ENCODE assay signal across 28 cellular contexts in the genomic region with DNA sequence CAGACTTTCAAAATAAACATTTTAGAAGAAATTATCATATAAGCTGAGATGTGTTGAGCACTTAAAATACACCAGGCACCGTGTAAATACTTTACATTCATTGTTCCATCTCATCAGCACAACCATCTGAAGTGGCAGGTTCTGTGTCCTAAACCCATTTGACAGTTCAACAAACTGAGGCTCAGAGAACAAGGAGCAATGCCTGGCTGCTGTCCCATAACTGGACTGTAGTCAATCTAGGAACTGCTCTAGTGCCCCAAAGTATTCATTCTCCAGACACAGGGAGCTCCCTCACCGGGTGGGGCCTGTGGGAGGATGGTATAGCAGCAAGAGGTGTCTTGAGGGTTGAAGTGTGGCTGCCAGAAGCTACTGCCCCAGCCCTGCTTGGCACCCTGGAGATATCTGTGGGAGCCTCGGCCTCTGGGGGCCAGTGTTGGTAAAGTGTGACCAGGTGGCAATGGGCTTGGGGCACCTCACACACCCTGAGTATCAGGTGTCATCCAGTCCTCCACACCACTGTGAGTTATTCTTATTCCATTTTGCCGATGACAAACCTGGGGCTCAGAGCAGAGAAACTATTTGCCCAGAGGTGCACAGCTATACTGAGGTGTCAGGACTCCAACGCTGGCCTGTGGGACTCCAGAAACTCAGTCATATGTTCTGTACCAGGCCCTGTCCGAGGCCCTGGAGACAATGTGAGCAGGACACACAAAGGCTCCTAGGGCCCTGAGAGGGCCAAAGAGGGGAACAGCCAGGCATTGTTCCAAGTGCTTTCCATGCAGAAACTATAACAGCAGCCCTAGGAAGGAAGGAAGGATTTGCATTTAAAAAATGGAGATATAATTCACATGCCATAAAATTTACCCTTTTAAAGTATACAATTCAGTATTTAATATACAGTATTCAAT. TPM values are rescaled to one million over a fixed set of nuclear protein-coding genes. Genes with fewer than 3 reads are reported as not detected.
DNase-seq lines count a peak whose midpoint lies in the region; ATAC-seq and TF ChIP-seq lines count a peak whose summit lies in the region.
"Had no signal": no experiment of that assay in that cellular context is flagged by ENCODE, and none has a peak within 500 bp of the region (broad histone marks: within the 10 kb centered on the region; RNA-seq: fewer than 3 reads in every experiment).

No MANE protein-coding gene starts in this region.

- H4K20me1 ChIP-seq in osteoblast (ENCODE audit: insufficient read depth, low read length): no peaks in the 10 kb centered on the region

- H3K27ac ChIP-seq in osteoblast (ENCODE audit: low read depth, low read length): no peak overlapping the region
- no peak overlapping the region for H3K27ac ChIP-seq in caudate nucleus (ENCODE audit: low read depth, low read length)
- H3K27ac ChIP-seq: esophagus muscularis mucosa, ovary, Peyer's patch, upper lobe of left lung had no signal

- no peak overlapping the region for H2AFZ ChIP-seq in osteoblast (ENCODE audit: low read length)

- no peak overlapping the region for H3K4me3 ChIP-seq in osteoblast (ENCODE audit: insufficient read depth, low read length)
- H3K4me3 ChIP-seq: esophagus muscularis mucosa, heart right ventricle, ovary, Peyer's patch, suprapubic skin, upper lobe of left lung had no signal

- peak overlapping the region; percentile 4 for H3K27ac Mint-ChIP-seq in activated naive CD8-positive, alpha-beta T cell treated with anti-CD3 and anti-CD28 coated beads for 36 hours
- H3K27ac Mint-ChIP-seq in activated naive CD8-positive, alpha-beta T cell treated with anti-CD3 and anti-CD28 coated beads, Interleukin-2, amount 50 U/mL, for 24 hours: no peak overlapping the region
- H3K27ac Mint-ChIP-seq in effector memory CD8-positive, alpha-beta T cell: peak overlapping the region; percentile 71 to 94
- H3K27ac Mint-ChIP-seq: activated CD4-positive, alpha-beta T cell treated with anti-CD3 and anti-CD28 coated beads for 36 hours; stimulated activated naive B cell treated with anti-CD40 and anti-IgM and Interleukin-4, amounts not matched to agents 10 μg/mL and 1 μg/mL and 100 μg/mL, for 72 hours had no signal

- peaks cover 6% of the 10 kb centered on the region for H3K4me1 ChIP-seq in osteoblast (ENCODE audit: insufficient read depth, low read length)

- H3K4me1 Mint-ChIP-seq in activated naive CD8-positive, alpha-beta T cell treated with anti-CD3 and anti-CD28 coated beads for 36 hours: peaks cover 12% of the 10 kb centered on the region
- H3K4me1 Mint-ChIP-seq in activated naive CD8-positive, alpha-beta T cell treated with anti-CD3 and anti-CD28 coated beads, Interleukin-2, amount 50 U/mL, for 24 hours: peaks cover 14% of the 10 kb centered on the region
- peaks cover 21 to 35% of the 10 kb centered on the region in 2 donors for H3K4me1 Mint-ChIP-seq in effector memory CD8-positive, alpha-beta T cell (ENCODE audit: low read depth in 2 of 2)

- TF ChIP-seq RAD21 in Ishikawa (IDR thresholded peaks at IDR 0.05; ENCODE audit: low read depth): no peak

- H3K4me3 Mint-ChIP-seq in activated naive CD8-positive, alpha-beta T cell treated with anti-CD3 and anti-CD28 coated beads for 36 hours: no peak overlapping the region
- no peak overlapping the region for H3K4me3 Mint-ChIP-seq in activated naive CD8-positive, alpha-beta T cell treated with anti-CD3 and anti-CD28 coated beads, Interleukin-2, amount 50 U/mL, for 24 hours
- no peak overlapping the region for H3K4me3 Mint-ChIP-seq in effector memory CD8-positive, alpha-beta T cell
- H3K4me3 Mint-ChIP-seq: activated CD4-positive, alpha-beta T cell treated with anti-CD3 and anti-CD28 coated beads for 36 hours; activated T-cell treated with anti-CD3 and anti-CD28 coated beads, Interleukin-2, amount 50 U/mL, for 4 hours; central memory CD8-positive, alpha-beta T cell; nephron progenitor cell; stimulated activated naive B cell treated with anti-CD40 and anti-IgM and Interleukin-4, amounts not matched to agents 10 μg/mL and 1 μg/mL and 100 μg/mL, for 72 hours; T-helper 2 cell treated with Interferon-gamma antibody and Interleukin-4, amounts not matched to agents 5 μg/mL and 100 μg/mL, for 36 hours had no signal

- H3K27me3 Mint-ChIP-seq in activated naive CD8-positive, alpha-beta T cell treated with anti-CD3 and anti-CD28 coated beads for 36 hours: no peaks in the 10 kb centered on the region
- H3K27me3 Mint-ChIP-seq in activated naive CD8-positive, alpha-beta T cell treated with anti-CD3 and anti-CD28 coated beads, Interleukin-2, amount 50 U/mL, for 24 hours: no peaks in the 10 kb centered on the region
- no peaks in the 10 kb centered on the region for H3K27me3 Mint-ChIP-seq in effector memory CD8-positive, alpha-beta T cell
- H3K27me3 Mint-ChIP-seq: activated CD4-positive, alpha-beta T cell treated with anti-CD3 and anti-CD28 coated beads for 36 hours; central memory CD8-positive, alpha-beta T cell; stimulated activated naive B cell treated with anti-CD40 and anti-IgM and Interleukin-4, amounts not matched to agents 10 μg/mL and 1 μg/mL and 100 μg/mL, for 72 hours had no signal

- H3K27me3 ChIP-seq in osteoblast (ENCODE audit: insufficient read depth, low read length): no peaks in the 10 kb centered on the region
- H3K27me3 ChIP-seq: BE2C, esophagus muscularis mucosa, heart right ventricle, ovary, Peyer's patch, suprapubic skin, upper lobe of left lung had no signal

- DNase-seq in activated naive CD8-positive, alpha-beta T cell treated with anti-CD3 and anti-CD28 coated beads for 36 hours: no peak
- DNase-seq in activated naive CD8-positive, alpha-beta T cell treated with anti-CD3 and anti-CD28 coated beads, Interleukin-2, amount 50 U/mL, for 24 hours: no peak
- DNase-seq in effector memory CD8-positive, alpha-beta T cell: no peak
- DNase-seq in osteoblast (ENCODE audit: insufficient read length, low spot score, missing footprints) (peak; percentile 76), caudate nucleus (lab: John Stamatoyannopoulos, UW) (no peak)
- DNase-seq: activated CD4-positive, alpha-beta T cell treated with anti-CD3 and anti-CD28 coated beads for 36 hours; activated naive CD4-positive, alpha-beta T cell; activated T-cell treated with anti-CD3 and anti-CD28 coated beads, Interleukin-2, amount 50 U/mL, for 4 hours; BE2C; DMS79; foreskin fibroblast; heart right ventricle; NCI-H1105; NCI-H187 treated with DMSO at 0.1 percent for 48 hours; NCI-H524 treated with DMSO at 0.1 percent for 48 hours; nephron progenitor cell; ovary; Peyer's patch; SHP77 treated with DMSO at 0.1 percent for 48 hours; stimulated activated naive B cell treated with anti-CD40 and anti-IgM and Interleukin-4, amounts not matched to agents 10 μg/mL and 1 μg/mL and 100 μg/mL, for 72 hours; upper lobe of left lung had no signal

- no peak for ATAC-seq in activated naive CD8-positive, alpha-beta T cell treated with anti-CD3 and anti-CD28 coated beads, Interleukin-2, amount 50 U/mL, for 24 hours
- ATAC-seq in effector memory CD8-positive, alpha-beta T cell (replicated peaks): no peak
- ATAC-seq in GM19452 (IDR thresholded peaks at IDR 0.05; ENCODE audit: unreplicated experiment): no peak
- ATAC-seq in HG03159 (IDR thresholded peaks at IDR 0.05; ENCODE audit: unreplicated experiment): no peak
- ATAC-seq: activated CD4-positive, alpha-beta T cell treated with anti-CD3 and anti-CD28 coated beads for 36 hours; activated T-cell treated with anti-CD3 and anti-CD28 coated beads, Interleukin-2, amount 50 U/mL, for 4 hours; heart right ventricle; stimulated activated naive B cell treated with anti-CD40 and anti-IgM and Interleukin-4, amounts not matched to agents 10 μg/mL and 1 μg/mL and 100 μg/mL, for 72 hours had no signal

- TF ChIP-seq CTCF in osteoblast (IDR thresholded peaks at IDR 0.05; ENCODE audit: extremely low read depth, low read depth, low read length): no peak

- H3K36me3 Mint-ChIP-seq in activated naive CD8-positive, alpha-beta T cell treated with anti-CD3 and anti-CD28 coated beads for 36 hours: no peaks in the 10 kb centered on the region
- H3K36me3 Mint-ChIP-seq in activated naive CD8-positive, alpha-beta T cell treated with anti-CD3 and anti-CD28 coated beads, Interleukin-2, amount 50 U/mL, for 24 hours (ENCODE audit: low read depth): no peaks in the 10 kb centered on the region
- H3K36me3 Mint-ChIP-seq in effector memory CD8-positive, alpha-beta T cell (ENCODE audit: insufficient read depth): peaks cover 7% of the 10 kb centered on the region
- H3K36me3 Mint-ChIP-seq: stimulated activated naive B cell treated with anti-CD40 and anti-IgM and Interleukin-4, amounts not matched to agents 10 μg/mL and 1 μg/mL and 100 μg/mL, for 72 hours had no signal

- no peaks in the 10 kb centered on the region for H3K36me3 ChIP-seq in osteoblast (ENCODE audit: insufficient read depth, low read length)
- H3K36me3 ChIP-seq: BE2C, esophagus muscularis mucosa, heart right ventricle, ovary, Peyer's patch, suprapubic skin, upper lobe of left lung had no signal

- H3K9me3 ChIP-seq in osteoblast (ENCODE audit: low read depth, low read length): no peaks in the 10 kb centered on the region
- H3K9me3 ChIP-seq: BE2C, esophagus muscularis mucosa, heart right ventricle, ovary, Peyer's patch, suprapubic skin, upper lobe of left lung had no signal

- no peaks in the 10 kb centered on the region for H3K9me3 Mint-ChIP-seq in activated naive CD8-positive, alpha-beta T cell treated with anti-CD3 and anti-CD28 coated beads for 36 hours
- H3K9me3 Mint-ChIP-seq in activated naive CD8-positive, alpha-beta T cell treated with anti-CD3 and anti-CD28 coated beads, Interleukin-2, amount 50 U/mL, for 24 hours: no peaks in the 10 kb centered on the region
- no peaks in the 10 kb centered on the region for H3K9me3 Mint-ChIP-seq in effector memory CD8-positive, alpha-beta T cell
- H3K9me3 Mint-ChIP-seq: activated T-cell treated with anti-CD3 and anti-CD28 coated beads, Interleukin-2, amount 50 U/mL, for 4 hours; central memory CD8-positive, alpha-beta T cell; nephron progenitor cell; stimulated activated naive B cell treated with anti-CD40 and anti-IgM and Interleukin-4, amounts not matched to agents 10 μg/mL and 1 μg/mL and 100 μg/mL, for 72 hours; T-helper 2 cell treated with Interferon-gamma antibody and Interleukin-4, amounts not matched to agents 5 μg/mL and 100 μg/mL, for 36 hours had no signal

- H3K79me2 ChIP-seq in osteoblast (ENCODE audit: insufficient read depth, low read length): no peaks in the 10 kb centered on the region

- H3K4me2 ChIP-seq in osteoblast (ENCODE audit: insufficient read depth, low read length): no peak overlapping the region

- 0 out of 2 replicates have a peak, but pooled peaks have one; percentile 10 for TF ChIP-seq EP300 in Ishikawa (IDR thresholded peaks at IDR 0.05; ENCODE audit: borderline replicate concordance)

TF ChIP-seq in Ishikawa, 13 proteins besides CTCF, POLR2A, EP300 and RAD21 (continues in another document):
- TF ChIP-seq ZBTB7A (IDR thresholded peaks at IDR 0.05; ENCODE audit: low read depth): no peak
- no peak for TF ChIP-seq EGR1 (IDR thresholded peaks at IDR 0.05)

RNA-seq across cellular contexts. Expression of gene KLHL35, which starts 45.9 kb away (rescaled TPM):
- under 1 TPM; 0.21 to 0.58 TPM for total RNA-seq in activated naive CD8-positive, alpha-beta T cell treated with anti-CD3 and anti-CD28 coated beads for 36 hours
- total RNA-seq in osteoblast: 2.4 and 4.3 TPM in 2 replicates

RNA-seq across cellular contexts. Expression of gene GDPD5, which starts 46.8 kb away (rescaled TPM):
- total RNA-seq in activated naive CD8-positive, alpha-beta T cell treated with anti-CD3 and anti-CD28 coated beads for 36 hours: 1 to 10 TPM; 5.9 to 6.6 TPM
- total RNA-seq in osteoblast: 13.4 and 14.1 TPM in 2 replicates
